ENCODE assay signal across 17 cellular contexts in the genomic region with DNA sequence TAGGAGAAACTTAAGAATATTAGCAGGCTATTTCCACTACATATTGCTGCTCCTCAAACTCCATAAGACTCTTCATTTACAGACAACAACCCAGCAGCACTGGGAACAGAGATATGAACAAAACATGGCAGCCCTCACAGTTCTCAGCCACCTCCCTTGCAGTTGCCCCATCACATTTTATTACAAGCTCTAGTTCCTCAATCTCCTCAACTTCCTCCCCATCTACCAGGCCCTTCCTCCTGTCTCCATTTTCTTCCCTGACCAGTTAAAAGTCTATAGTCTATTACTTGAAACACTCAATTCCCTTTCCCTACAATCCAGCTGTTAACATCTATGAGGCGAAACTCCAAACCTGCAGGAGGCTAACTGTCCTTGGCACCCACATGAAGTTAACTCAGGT.
"Had no signal": no experiment of that assay in that cellular context is flagged by ENCODE, and none has a peak within 500 bp of the region (broad histone marks: within the 10 kb centered on the region; RNA-seq: fewer than 3 reads in every experiment).

No MANE protein-coding gene starts in this region.

- H3K4me1 ChIP-seq: esophagus squamous epithelium, gastrocnemius medialis, pancreas, psoas muscle, right atrium auricular region, tibial artery had no signal

- H3K9me3 ChIP-seq: esophagus squamous epithelium, gastrocnemius medialis, pancreas, psoas muscle, right atrium auricular region, tibial artery had no signal

- H3K27me3 ChIP-seq: esophagus squamous epithelium, gastrocnemius medialis, pancreas, right atrium auricular region, tibial artery had no signal

- H3K27ac ChIP-seq: esophagus squamous epithelium, gastrocnemius medialis, pancreas, psoas muscle, right atrium auricular region, tibial artery had no signal

- DNase-seq: activated T-cell treated with anti-CD3 and anti-CD28 coated beads, Interleukin-2, amount 50 U/mL, for 1 hour; aorta; central memory CD4-positive, alpha-beta T cell; esophagus squamous epithelium; gastrocnemius medialis; hypothalamus; midbrain; pancreas; psoas muscle; stimulated activated naive CD8-positive, alpha-beta T cell treated with anti-CD3 and anti-CD28 coated beads, Interleukin-15, amount 100 ng/mL, for 72 hours; T-helper 17 cell; tibial artery had no signal

- ATAC-seq: activated naive CD4-positive, alpha-beta T cell treated with anti-CD3 and anti-CD28 coated beads, Interleukin-2, amount 50 U/mL, for 72 hours; activated T-helper 17 cell treated with anti-CD3 and anti-CD28 coated beads, Interleukin-2, amount 50 U/mL, for 72 hours; gastrocnemius medialis; natural killer cell treated with Interleukin-12 subunit alpha and Interleukin-12 subunit beta and Interleukin-15 and Interleukin-18, amount 100 ng/mL, for 72 hours; pancreas; psoas muscle; stimulated activated effector memory CD8-positive, alpha-beta T cell treated with anti-CD3 and anti-CD28 coated beads, Interleukin-12 subunit alpha, Interleukin-12 subunit beta, amount 100 ng/mL, for 72 hours; stimulated activated naive CD8-positive, alpha-beta T cell treated with anti-CD3 and anti-CD28 coated beads, Interleukin-15, amount 100 ng/mL, for 72 hours; T-helper 17 cell had no signal

- H3K4me3 ChIP-seq: esophagus squamous epithelium, gastrocnemius medialis, pancreas, psoas muscle, right atrium auricular region, tibial artery had no signal
